ENCODE assay signal across 8 cellular contexts in the genomic region with DNA sequence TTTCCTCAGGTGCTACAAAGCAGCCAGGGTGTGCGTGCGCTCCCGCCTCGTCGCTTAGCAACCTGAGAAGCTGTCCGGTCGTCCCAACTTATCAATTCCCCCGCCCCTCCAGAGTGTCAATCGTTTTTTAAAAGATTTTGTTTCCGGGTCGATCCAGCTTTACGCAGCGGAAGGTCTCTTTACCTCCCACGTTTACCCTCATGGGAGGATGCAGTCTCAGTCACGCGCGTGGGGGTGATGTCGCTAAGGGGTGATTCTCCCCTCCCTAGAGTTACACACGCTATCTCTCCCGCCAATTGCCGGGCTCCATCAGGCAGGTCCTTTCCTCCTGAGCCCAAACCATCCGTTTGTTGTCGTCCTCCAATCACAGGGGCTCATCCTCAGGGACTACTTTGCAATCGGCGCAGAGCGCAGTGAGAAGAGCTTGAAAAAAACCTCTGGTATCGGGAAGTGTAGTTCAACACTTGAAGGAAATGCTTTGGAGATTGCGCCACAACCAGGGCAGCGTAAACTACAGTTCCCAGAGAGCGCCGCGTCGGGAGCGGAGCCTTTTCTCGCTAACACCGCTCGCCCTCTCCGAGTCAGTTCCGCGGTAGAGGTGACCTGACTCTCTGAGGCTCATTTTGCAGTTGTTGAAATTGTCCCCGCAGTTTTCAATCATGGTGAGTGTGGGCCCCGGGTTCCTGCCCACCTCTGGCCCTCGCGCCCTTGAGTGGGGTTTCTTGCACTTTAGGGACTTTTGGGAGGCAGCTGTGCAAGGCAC. TPM values are rescaled to one million over a fixed set of nuclear protein-coding genes. Genes with fewer than 3 reads are reported as not detected.
A peak's percentile ranks its signal among the peaks of the same experiment; 100 is the strongest.
DNase-seq lines count a peak whose midpoint lies in the region; ATAC-seq lines count a peak whose summit lies in the region.

A gene (plus strand): TSS at position 579 of the 763 bp plus-strand sequence. CDS start 81 bp downstream, at position 660.
A gene with protein sequence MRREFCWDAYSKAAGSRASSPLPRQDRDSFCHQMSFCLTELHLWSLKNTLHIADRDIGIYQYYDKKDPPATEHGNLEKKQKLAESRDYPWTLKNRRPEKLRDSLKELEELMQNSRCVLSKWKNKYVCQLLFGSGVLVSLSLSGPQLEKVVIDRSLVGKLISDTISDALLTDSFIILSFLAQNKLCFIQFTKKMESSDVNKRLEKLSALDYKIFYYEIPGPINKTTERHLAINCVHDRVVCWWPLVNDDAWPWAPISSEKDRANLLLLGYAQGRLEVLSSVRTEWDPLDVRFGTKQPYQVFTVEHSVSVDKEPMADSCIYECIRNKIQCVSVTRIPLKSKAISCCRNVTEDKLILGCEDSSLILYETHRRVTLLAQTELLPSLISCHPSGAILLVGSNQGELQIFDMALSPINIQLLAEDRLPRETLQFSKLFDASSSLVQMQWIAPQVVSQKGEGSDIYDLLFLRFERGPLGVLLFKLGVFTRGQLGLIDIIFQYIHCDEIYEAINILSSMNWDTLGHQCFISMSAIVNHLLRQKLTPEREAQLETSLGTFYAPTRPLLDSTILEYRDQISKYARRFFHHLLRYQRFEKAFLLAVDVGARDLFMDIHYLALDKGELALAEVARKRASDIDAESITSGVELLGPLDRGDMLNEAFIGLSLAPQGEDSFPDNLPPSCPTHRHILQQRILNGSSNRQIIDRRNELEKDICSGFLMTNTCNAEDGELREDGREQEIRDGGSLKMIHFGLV (minus strand): TSS at position 93 of the 763 bp plus-strand sequence. CDS start 206 bp downstream, outside the sequence.

- WGBS in mesenchymal stem cell: under 1% methylated on average over 40 of the region's 44 CpGs

- H2AFZ ChIP-seq in mesenchymal stem cell (ENCODE audit: low read depth, low read length): peak within 1 kb of the TSS; percentile 87

- H2AK5ac ChIP-seq in mesenchymal stem cell (ENCODE audit: low read length, severe bottlenecking): no peak within 1 kb of the TSS

- H3K27me3 ChIP-seq in endocrine pancreas (ENCODE audit: control insufficient read depth, insufficient read depth, low read length) (no peaks in the 10 kb centered on the region), mesenchymal stem cell (ENCODE audit: control insufficient read depth in 1 of 2, insufficient read depth in 1 of 2, low read length in 2 of 2) (no peaks in the 10 kb centered on the region)

- peak within 1 kb of the TSS in 1 of 2 experiments; percentile 43 for H3K14ac ChIP-seq in mesenchymal stem cell (ENCODE audit: low read length in 2 of 2)

- no peak within 1 kb of the TSS for H2BK12ac ChIP-seq in mesenchymal stem cell (ENCODE audit: low read length in 2 of 2)

- H2BK15ac ChIP-seq in mesenchymal stem cell (ENCODE audit: low read depth, poor library complexity, severe bottlenecking): peak within 1 kb of the TSS; percentile 77

- H2BK5ac ChIP-seq in mesenchymal stem cell (ENCODE audit: low read depth, low read length, poor library complexity, severe bottlenecking): peak within 1 kb of the TSS; percentile 33

- H3K9me3 ChIP-seq in endocrine pancreas (ENCODE audit: control insufficient read depth, low read length) (no peaks in the 10 kb centered on the region), mesenchymal stem cell (ENCODE audit: control insufficient read depth, low read length) (no peaks in the 10 kb centered on the region)

- peak within 1 kb of the TSS; percentile 96 for H3K4me2 ChIP-seq in mesenchymal stem cell (ENCODE audit: low read length, poor library complexity, severe bottlenecking)

- peak within 1 kb of the TSS in 1 of 2 experiments; percentile 81 for H3K18ac ChIP-seq in mesenchymal stem cell (ENCODE audit: low read depth in 1 of 2, low read length in 2 of 2)

- peak within 1 kb of the TSS; percentile 64 for H2BK120ac ChIP-seq in mesenchymal stem cell (ENCODE audit: low read depth, low read length)

- H3K23ac ChIP-seq in mesenchymal stem cell (ENCODE audit: low read length in 2 of 2): peak within 1 kb of the TSS; percentile 42 to 47

- H3K79me1 ChIP-seq in mesenchymal stem cell (replicated peaks; ENCODE audit: low read length, poor library complexity, severe bottlenecking): peaks cover 20% of the 10 kb centered on the region

- DNase-seq in Caki2 (ENCODE audit: low read depth): peak; percentile 100
- DNase-seq in HUDEP-2 (lab: John Stamatoyannopoulos, UW; ENCODE audit: unreplicated experiment in 76 of 76): peak; percentile 41 to 98 (median 92)
- peak; percentile 98 for DNase-seq in NOMO-1 treated with dmso at 0.1 percent for 144 hours (lab: John Stamatoyannopoulos, UW; ENCODE audit: unreplicated experiment)
- peak; percentile 89 for DNase-seq in activated CD8-positive, alpha-beta memory T cell treated with anti-CD3 and anti-CD28 coated beads, Interleukin-2, amount 50 U/mL, for 1 hour (ENCODE audit: extremely low read depth)
- DNase-seq in mesenchymal stem cell: peak; percentile 100
- DNase-seq in stimulated activated CD8-positive, alpha-beta memory T cell treated with anti-CD3 and anti-CD28 coated beads, Interleukin-12 subunit alpha, Interleukin-12 subunit beta, amount 100 ng/mL, for 24 hours (ENCODE audit: extremely low read depth): peak; percentile 90

- H3K4me1 ChIP-seq in endocrine pancreas (ENCODE audit: control insufficient read depth, insufficient read depth, low read length) (peaks cover 30% of the 10 kb centered on the region), mesenchymal stem cell (ENCODE audit: control insufficient read depth, insufficient read depth, low read depth, low read length) (no peaks in the 10 kb centered on the region)

- ATAC-seq in GM21390 (IDR thresholded peaks at IDR 0.05; ENCODE audit: unreplicated experiment): peak; percentile 86

- H3K27ac ChIP-seq in mesenchymal stem cell (ENCODE audit: low read length, poor library complexity, severe bottlenecking): peak within 1 kb of the TSS; percentile 76

- peak within 1 kb of the TSS in 1 of 2 experiments; percentile 46 for H3K4ac ChIP-seq in mesenchymal stem cell (ENCODE audit: low read depth in 1 of 2, low read length in 2 of 2)

- H3K9ac ChIP-seq in endocrine pancreas (ENCODE audit: control insufficient read depth, insufficient read depth, low read length) (peak within 1 kb of the TSS; percentile 83), mesenchymal stem cell (ENCODE audit: low read length) (peak within 1 kb of the TSS; percentile 95)

- H4K91ac ChIP-seq in mesenchymal stem cell (ENCODE audit: low read length): peak within 1 kb of the TSS; percentile 78

- peak within 1 kb of the TSS; percentile 87 for H4K8ac ChIP-seq in mesenchymal stem cell (ENCODE audit: low read length)

- H3K36me3 ChIP-seq in endocrine pancreas (ENCODE audit: control insufficient read depth, insufficient read depth, low read length) (no peaks in the 10 kb centered on the region), mesenchymal stem cell (ENCODE audit: control insufficient read depth in 1 of 2, insufficient read depth in 2 of 2, low read depth in 1 of 2, low read length in 2 of 2) (peaks cover 0 to 20% of the 10 kb centered on the region in 2 experiments)

- in situ Hi-C loops in Caki2 (cut with HindIII; ENCODE audit: low pct_unique_long_range_greater_than_20kb, low sequenced_read_pairs): no loop called here

- peak within 1 kb of the TSS; percentile 98 for H3K4me3 ChIP-seq in endocrine pancreas (ENCODE audit: control insufficient read depth, insufficient read depth, low read length)
- H3K4me3 ChIP-seq in mesenchymal stem cell (ENCODE audit: insufficient read depth in 1 of 2, low read depth in 1 of 2, low read length in 2 of 2): peak within 1 kb of the TSS; percentile 91 to 97

RNA-seq across cellular contexts. Expression of the first gene that starts in this region (rescaled TPM):
- 380 and 385 TPM in 2 replicates for total RNA-seq in Caki2 (2014; rRNA removed; shearing (Covaris generic); ENCODE audit: low replicate concordance)
- polyA plus RNA-seq in mesenchymal stem cell (2013, experiment 1 of 2): 155 TPM
- 171 TPM for polyA plus RNA-seq in mesenchymal stem cell (2013, experiment 2 of 2)

RNA-seq across cellular contexts. Expression of the second gene that starts in this region (rescaled TPM):
- 4.9 and 6.4 TPM in 2 replicates for total RNA-seq in Caki2 (2014; rRNA removed; shearing (Covaris generic); ENCODE audit: low replicate concordance)
- polyA plus RNA-seq in mesenchymal stem cell (2013, experiment 1 of 2): 2.9 TPM
- 2.2 TPM for polyA plus RNA-seq in mesenchymal stem cell (2013, experiment 2 of 2)

Comparison
In these comparisons a context has a peak if more than half of its experiments do, and no peak if none do; other contexts are left out.
1. Peak in every context shown above with its lines: DNase-seq, ATAC-seq, H3K4me3 ChIP-seq and H3K27ac ChIP-seq.